In the genomic region with DNA sequence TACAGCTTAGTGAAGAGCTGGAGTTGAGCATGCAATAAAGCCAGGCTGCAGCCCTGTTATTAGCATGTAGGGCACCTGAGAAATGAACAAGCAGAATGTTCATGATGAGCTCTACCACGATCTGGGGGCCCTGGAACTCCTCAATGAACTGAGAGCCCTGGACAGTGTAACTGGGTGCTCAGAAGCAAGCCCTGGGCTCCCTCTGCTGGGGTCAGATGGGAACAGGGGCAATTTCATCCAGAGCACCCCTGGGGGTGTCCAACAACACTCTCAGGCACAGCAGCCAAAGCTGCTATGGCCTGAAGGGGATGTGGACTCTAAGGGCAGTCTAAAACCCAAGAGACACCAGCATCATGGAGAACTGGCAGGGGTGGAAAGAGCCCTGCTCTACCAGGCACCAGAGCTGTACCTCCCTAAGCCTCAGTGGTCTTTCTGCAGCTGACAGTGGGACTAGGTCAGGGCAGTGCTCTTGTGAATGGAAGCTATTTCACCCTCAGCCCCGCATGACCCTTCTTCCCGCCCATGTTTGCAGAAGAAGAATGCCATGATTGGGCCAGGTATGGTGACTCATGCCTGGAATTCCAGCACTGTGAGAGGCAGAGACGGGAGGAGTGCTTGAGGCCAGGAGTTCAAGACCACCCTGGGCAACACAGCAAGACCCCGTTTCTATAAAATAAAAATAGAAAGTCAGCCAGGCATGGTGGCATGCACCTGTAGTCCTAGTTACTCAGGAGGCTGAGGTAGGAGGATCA, we compare ENCODE assay signal across 8 cellular contexts. TPM values are rescaled to one million over a fixed set of nuclear protein-coding genes. Genes with fewer than 3 reads are reported as not detected.
DNase-seq lines count a peak whose midpoint lies in the region; ATAC-seq and TF ChIP-seq lines count a peak whose summit lies in the region.

No MANE protein-coding gene starts in this region.

- H3K36me3 ChIP-seq in DND-41 (ENCODE audit: insufficient read depth, low read length) (peaks cover 81% of the 10 kb centered on the region), aorta (ENCODE audit: control insufficient read depth in 1 of 2, insufficient read depth in 2 of 2, low read length in 1 of 2) (peaks cover 4 to 19% of the 10 kb centered on the region in 2 donors)

- TF ChIP-seq CTCF in DND-41 (IDR thresholded peaks at IDR 0.05; ENCODE audit: borderline replicate concordance, extremely low read depth, low read length, poor library complexity, severe bottlenecking) = peak; percentile 57
- peak; percentile 11 for TF ChIP-seq CTCF in HL-60 (IDR thresholded peaks at IDR 0.05; ENCODE audit: insufficient read depth, low read length)

- H3K27ac ChIP-seq in DND-41 (ENCODE audit: low read length) (no peak overlapping the region), HL-60 (replicated peaks) (no peak overlapping the region), aorta (ENCODE audit: low read depth in 1 of 2, low read length in 2 of 2) (no peak overlapping the region)

- ATAC-seq in DND-41 (ENCODE audit: insufficient read depth, low read depth) (peak; percentile 76), aorta (ENCODE audit: low FRiP score) (no peak), GM18873 (IDR thresholded peaks at IDR 0.05; ENCODE audit: low FRiP score, unreplicated experiment) (no peak)

- peak; percentile 27 for DNase-seq in DND-41
- peak in 1 of 2 experiments; percentile 38 for DNase-seq in HL-60 (ENCODE audit: low read depth in 1 of 2, low spot score in 1 of 2)
- peak; percentile 10 for DNase-seq in activated CD4-positive, alpha-beta T cell treated with anti-CD3 and anti-CD28 coated beads, Interleukin-2, amount 50 U/mL, for 1 hour
- DNase-seq in glomerular visceral epithelial cell (ENCODE audit: extremely low spot score) = peak; percentile 25
- DNase-seq in stimulated activated CD4-positive, alpha-beta T cell treated with anti-CD3 and anti-CD28 coated beads, Interleukin-15, amount 100 ng/mL, for 24 hours = peak; percentile 25
- no peak for DNase-seq in aorta
- no peak for DNase-seq in activated CD8-positive, alpha-beta memory T cell treated with anti-CD3 and anti-CD28 coated beads for 24 hours

- no peak overlapping the region for H3K9ac ChIP-seq in DND-41 (ENCODE audit: low read depth, low read length)

- H3K4me2 ChIP-seq in DND-41 (ENCODE audit: insufficient read depth, low read length) = no peak overlapping the region

- 57% methylated on average over 5 of the region's 5 CpGs for WGBS in aorta, 2 donors

- no peaks in the 10 kb centered on the region for H3K79me2 ChIP-seq in DND-41 (ENCODE audit: insufficient read depth, low read length)

- no peaks in the 10 kb centered on the region for H4K20me1 ChIP-seq in DND-41 (ENCODE audit: insufficient read depth, low read length)

- intact Hi-C loops in aorta (cut with DNase I) = loop anchor here in 1 of 2 donors (10.0 kb wide), 1 partner anchor 130 kb away; no protein-coding TSS in a partner anchor

- H2AFZ ChIP-seq in DND-41 (ENCODE audit: low read depth, low read length) = no peak overlapping the region

- no peaks in the 10 kb centered on the region for H3K4me1 ChIP-seq in DND-41 (ENCODE audit: insufficient read depth, low read length)
- no peaks in the 10 kb centered on the region for H3K4me1 ChIP-seq in aorta (ENCODE audit: control insufficient read depth in 1 of 2, insufficient read depth in 2 of 2, low read length in 2 of 2)

- H3K9me3 ChIP-seq in DND-41 (ENCODE audit: insufficient read depth, low read length, severe bottlenecking) (no peaks in the 10 kb centered on the region), aorta (ENCODE audit: control insufficient read depth, low read length) (no peaks in the 10 kb centered on the region)

- H3K27me3 ChIP-seq in DND-41 (ENCODE audit: insufficient read depth, low read length, poor library complexity) (no peaks in the 10 kb centered on the region), HL-60 (ENCODE audit: insufficient read depth, poor library complexity, severe bottlenecking) (no peaks in the 10 kb centered on the region), aorta (ENCODE audit: control insufficient read depth in 1 of 2, insufficient read depth in 2 of 2, low read length in 1 of 2) (no peaks in the 10 kb centered on the region)

- no peak overlapping the region for H3K4me3 ChIP-seq in DND-41 (ENCODE audit: low read depth in 1 of 2, low read length in 2 of 2)
- H3K4me3 ChIP-seq in HL-60 (replicated peaks; ENCODE audit: insufficient read depth, low read length) = no peak overlapping the region
- H3K4me3 ChIP-seq in aorta (ENCODE audit: low read length in 2 of 2) = no peak overlapping the region

RNA-seq across cellular contexts. Expression of gene THOC5, which starts 28.9 kb away (rescaled TPM):
- total RNA-seq in aorta = 10 to 100 TPM; 50.6 to 60.6 TPM
- polyA plus RNA-seq in aorta = 100 to 1,000 TPM in 1 of 2 donors, 10 to 100 TPM in 1; 18.3 to 174 TPM

RNA-seq across cellular contexts. Expression of gene NEFH, which starts 44.6 kb away (rescaled TPM):
- total RNA-seq in aorta = under 1 TPM; 0.36 to 0.63 TPM
- polyA plus RNA-seq in aorta = under 1 TPM in 1 of 2 donors, not detected in 1; 0.38 TPM

RNA-seq across cellular contexts. Expression of gene NIPSNAP1, which starts 56.3 kb away (rescaled TPM):
- 10 to 100 TPM in 1 of 2 donors, 1 to 10 TPM in 1; 8.8 to 19.9 TPM for total RNA-seq in aorta
- polyA plus RNA-seq in aorta = 10 to 100 TPM; 14.3 to 18.9 TPM

Comparison
In these comparisons a context has a peak if more than half of its experiments do, and no peak if none do; other contexts are left out.
1. DNase-seq: peak in DND-41 (single experiment), activated CD4-positive, alpha-beta T cell treated with anti-CD3 and anti-CD28 coated beads, Interleukin-2, amount 50 U/mL, for 1 hour (single experiment), glomerular visceral epithelial cell (single experiment) and stimulated activated CD4-positive, alpha-beta T cell treated with anti-CD3 and anti-CD28 coated beads, Interleukin-15, amount 100 ng/mL, for 24 hours (single experiment); none in aorta (0 of 2) and activated CD8-positive, alpha-beta memory T cell treated with anti-CD3 and anti-CD28 coated beads for 24 hours (single experiment).